Comparison of ENCODE assay signal across 15 cellular contexts in genomic region chr5:90878549-90879196, GRCh38.
A peak's percentile ranks its signal among the peaks of the same experiment; 100 is the strongest.
DNase-seq lines count a peak whose midpoint lies in the region; ATAC-seq and TF ChIP-seq lines count a peak whose summit lies in the region.
"Had no signal": no experiment of that assay in that cellular context is flagged by ENCODE, and none has a peak within 500 bp of the region (broad histone marks: within the 10 kb centered on the region; RNA-seq: fewer than 3 reads in every experiment).

No MANE protein-coding gene starts in this region.

- no peaks in the 10 kb centered on the region for H3K79me1 ChIP-seq in H9 (ENCODE audit: insufficient read depth, low read depth, low read length, poor library complexity, severe bottlenecking)

- H2BK20ac ChIP-seq in H9 (ENCODE audit: low read depth, low read length, poor library complexity, severe bottlenecking) = no peak overlapping the region

- no peaks in the 10 kb centered on the region for H3K9me3 Mint-ChIP-seq in H9

- no peaks in the 10 kb centered on the region for H3K27me3 ChIP-seq in H9 (ENCODE audit: insufficient read depth, low read length)
- H3K27me3 ChIP-seq: uterus had no signal

- no peak for TF ChIP-seq CTCF in H9 (conservative IDR thresholded peaks at IDR 0.05)

- no peaks in the 10 kb centered on the region for H4K20me1 ChIP-seq in H9 (ENCODE audit: control insufficient read depth, insufficient read depth, insufficient read length)

- no peaks in the 10 kb centered on the region for H3K23me2 ChIP-seq in H9 (ENCODE audit: insufficient read length, low read depth, low read length, poor library complexity, severe bottlenecking)

- no peak overlapping the region for H2BK120ac ChIP-seq in H9 (ENCODE audit: low read depth, low read length, poor library complexity, severe bottlenecking)

- peak overlapping the region; percentile 11 to 81 (median 81); a peak in 5 of 7 replicates for H3K27ac Mint-ChIP-seq in H9
- H3K27ac Mint-ChIP-seq: T-helper 17 cell had no signal

- no peak for DNase-seq in H9
- peak; percentile 46 for DNase-seq in amniotic epithelial cell (ENCODE audit: low read depth)
- DNase-seq in left ventricle myocardium superior = no peak
- DNase-seq in renal cortical epithelial cell (ENCODE audit: low read depth) = peak; percentile 91
- DNase-seq in cerebellum (ENCODE audit: low spot score) = no peak
- DNase-seq in SKM-1 treated with dmso at 0.1 percent for 144 hours (lab: John Stamatoyannopoulos, UW; ENCODE audit: unreplicated experiment) = no peak
- no peak for DNase-seq in NCI-H2029 treated with DMSO at 0.1 percent for 48 hours (lab: John Stamatoyannopoulos, UW)
- DNase-seq: COR-L47; effector CD8-positive, alpha-beta T cell; mesendoderm; NCI-H446; stimulated activated CD4-positive, alpha-beta T cell treated with anti-CD3 and anti-CD28 coated beads, Interleukin-4, amount 100 ng/mL, for 1 hour; T-helper 17 cell; uterus had no signal

- H2AK5ac ChIP-seq in H9 (ENCODE audit: insufficient read length, low read length) = no peak overlapping the region

- no peaks in the 10 kb centered on the region for H3K79me2 ChIP-seq in H9 (ENCODE audit: insufficient read depth, low read length)

- peaks cover 8% of the 10 kb centered on the region for H3K4me1 ChIP-seq in H9 (ENCODE audit: insufficient read depth, low read length)
- H3K4me1 ChIP-seq: uterus had no signal

- no peak overlapping the region for H3K18ac ChIP-seq in H9 (ENCODE audit: insufficient read length, low read depth, low read length)

- peak; percentile 74 for ATAC-seq in left ventricle myocardium superior
- ATAC-seq in HG03378 (IDR thresholded peaks at IDR 0.05; ENCODE audit: unreplicated experiment) = no peak
- ATAC-seq: T-helper 17 cell had no signal

- H3K36me3 Mint-ChIP-seq in H9 (ENCODE audit: insufficient read depth in 1 of 3, low read depth in 3 of 3) = peaks cover 4 to 18% (median 4%) of the 10 kb centered on the region in 3 experiments

- no peak overlapping the region for H3K56ac ChIP-seq in H9 (ENCODE audit: insufficient read length, low read depth, low read length)

- H2BK5ac ChIP-seq in H9 (ENCODE audit: insufficient read length, low read length) = no peak overlapping the region

- H3K9ac ChIP-seq in H9 (ENCODE audit: extremely low read depth, insufficient read length, low read length) = no peak overlapping the region

- H3K4ac ChIP-seq in H9 (ENCODE audit: low read depth, low read length) = no peak overlapping the region

- peaks cover 59% of the 10 kb centered on the region in 2 experiments for H3K4me1 Mint-ChIP-seq in H9

- H4K5ac ChIP-seq in H9 (ENCODE audit: insufficient read length, low read depth, low read length) = no peak overlapping the region

- no peak overlapping the region for H3K4me3 Mint-ChIP-seq in H9
- H3K4me3 Mint-ChIP-seq: T-helper 17 cell had no signal

- H3K14ac ChIP-seq in H9 (ENCODE audit: insufficient read depth, low read length) = no peak overlapping the region

- H2BK12ac ChIP-seq in H9 (ENCODE audit: insufficient read length, low read depth, low read length) = no peak overlapping the region

- H3K9me3 ChIP-seq in H9 (ENCODE audit: control insufficient read depth, low read depth, low read length) = no peaks in the 10 kb centered on the region
- H3K9me3 ChIP-seq: uterus had no signal

- H2BK15ac ChIP-seq in H9 (ENCODE audit: low read depth, low read length) = no peak overlapping the region

- intact Hi-C loops in left ventricle myocardium superior (cut with micrococcal nuclease) = no loop called here

- no peak overlapping the region for H3K27ac ChIP-seq in H9 (ENCODE audit: insufficient read length, low read depth, low read length)

- no peak overlapping the region for H3T11ph ChIP-seq in H9 (ENCODE audit: low read length)

- H4K91ac ChIP-seq in H9 (ENCODE audit: insufficient read length, low read depth, low read length) = no peak overlapping the region

- no peak overlapping the region for H3K4me2 ChIP-seq in H9 (ENCODE audit: insufficient read depth, insufficient read length, low read length)

- H4K8ac ChIP-seq in H9 (replicated peaks; ENCODE audit: insufficient read length, low read depth, low read length) = no peak overlapping the region

- no peak overlapping the region for H2AFZ ChIP-seq in H9 (ENCODE audit: low read length)

- H3K23ac ChIP-seq in H9 (ENCODE audit: insufficient read length, low read depth, low read length) = no peak overlapping the region

- no CpG with 5 or more reads among the region's 3 CpGs for WGBS in H9 (ENCODE audit: extremely low coverage, insufficient read length, low lambda C conversion rate)

- no peaks in the 10 kb centered on the region for H3K27me3 Mint-ChIP-seq in H9 (ENCODE audit: low read depth)

Comparison
In these comparisons a context has a peak if more than half of its experiments do, and no peak if none do; other contexts are left out.
1. DNase-seq: peak in amniotic epithelial cell (single experiment) and renal cortical epithelial cell (single experiment); none in H9 (single experiment), left ventricle myocardium superior (single experiment), cerebellum (single experiment), SKM-1 treated with dmso at 0.1 percent for 144 hours (single experiment) and NCI-H2029 treated with DMSO at 0.1 percent for 48 hours (single experiment).